1 cellular context compared by ENCODE assay signal in the genomic region with DNA sequence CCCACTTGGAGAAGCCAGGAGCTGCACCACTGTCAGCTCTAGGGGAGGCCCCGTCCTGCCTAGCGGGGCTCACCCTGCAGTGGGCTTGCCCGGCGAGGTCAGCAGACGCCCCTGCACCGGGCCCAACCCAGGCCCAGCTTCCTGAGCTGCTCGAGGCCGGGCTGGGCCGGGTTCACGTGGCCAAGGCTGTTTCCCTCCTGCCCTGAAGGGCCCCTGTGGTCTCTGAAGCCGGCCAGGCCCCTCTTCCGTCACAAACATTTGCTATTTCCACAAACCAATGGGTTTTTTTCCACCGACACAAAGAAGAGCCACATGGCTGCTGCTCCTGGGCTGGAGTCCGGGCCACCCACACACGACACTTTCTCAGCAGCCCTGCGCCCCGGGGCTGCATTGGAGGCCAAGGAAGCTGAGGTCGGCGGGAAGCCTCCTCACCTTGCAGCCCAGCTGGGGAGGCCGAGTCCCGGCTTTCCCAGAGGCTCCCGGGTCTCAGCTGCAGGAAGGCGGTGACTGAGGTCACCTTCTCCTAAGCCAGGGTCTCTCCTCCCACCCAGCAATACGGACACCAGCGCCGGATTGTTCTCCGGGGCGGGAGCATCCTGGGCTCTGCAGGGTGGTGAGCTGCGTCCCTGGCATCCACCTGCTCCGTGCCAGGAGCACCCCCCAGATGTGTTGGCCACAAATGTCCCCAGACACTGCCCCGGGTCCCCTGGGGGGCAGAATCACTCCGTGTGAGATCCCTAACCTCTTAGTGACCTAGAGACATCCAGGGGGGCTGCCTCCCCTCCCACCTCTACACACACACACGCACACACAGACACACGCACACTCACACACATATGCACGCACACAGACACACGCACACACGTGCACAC.
A peak's percentile ranks its signal among the peaks of the same experiment; 100 is the strongest.
TF ChIP-seq lines count a peak whose summit lies in the region.

No MANE protein-coding gene starts in this region.

TF ChIP-seq in HepG2, 621 proteins besides CTCF, POLR2A, EP300 and RAD21 (continued from another document and continues in another):
- TF ChIP-seq ZFP82 (CRISPR knock-in tag; IDR thresholded peaks at IDR 0.05; ENCODE audit: borderline replicate concordance), result no peak
- no peak for TF ChIP-seq ATF7 (IDR thresholded peaks at IDR 0.05)
- no peak for TF ChIP-seq ATF7 (CRISPR knock-in tag; IDR thresholded peaks at IDR 0.05)
- TF ChIP-seq ZNF75D (CRISPR knock-in tag; IDR thresholded peaks at IDR 0.05; ENCODE audit: borderline replicate concordance), result no peak
- TF ChIP-seq, protein P1, sequence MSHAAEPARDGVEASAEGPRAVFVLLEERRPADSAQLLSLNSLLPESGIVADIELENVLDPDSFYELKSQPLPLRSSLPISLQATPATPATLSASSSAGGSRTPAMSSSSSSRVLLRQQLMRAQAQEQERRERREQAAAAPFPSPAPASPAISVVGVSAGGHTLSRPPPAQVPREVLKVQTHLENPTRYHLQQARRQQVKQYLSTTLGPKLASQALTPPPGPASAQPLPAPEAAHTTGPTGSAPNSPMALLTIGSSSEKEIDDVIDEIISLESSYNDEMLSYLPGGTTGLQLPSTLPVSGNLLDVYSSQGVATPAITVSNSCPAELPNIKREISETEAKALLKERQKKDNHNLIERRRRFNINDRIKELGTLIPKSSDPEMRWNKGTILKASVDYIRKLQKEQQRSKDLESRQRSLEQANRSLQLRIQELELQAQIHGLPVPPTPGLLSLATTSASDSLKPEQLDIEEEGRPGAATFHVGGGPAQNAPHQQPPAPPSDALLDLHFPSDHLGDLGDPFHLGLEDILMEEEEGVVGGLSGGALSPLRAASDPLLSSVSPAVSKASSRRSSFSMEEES (CRISPR knock-in tag; IDR thresholded peaks at IDR 0.05), result peak; percentile 46; the same call in 1 of the 2 replicates
- TF ChIP-seq MATR3 (CRISPR knock-in tag; IDR thresholded peaks at IDR 0.05), result no peak
- TF ChIP-seq, protein P2, sequence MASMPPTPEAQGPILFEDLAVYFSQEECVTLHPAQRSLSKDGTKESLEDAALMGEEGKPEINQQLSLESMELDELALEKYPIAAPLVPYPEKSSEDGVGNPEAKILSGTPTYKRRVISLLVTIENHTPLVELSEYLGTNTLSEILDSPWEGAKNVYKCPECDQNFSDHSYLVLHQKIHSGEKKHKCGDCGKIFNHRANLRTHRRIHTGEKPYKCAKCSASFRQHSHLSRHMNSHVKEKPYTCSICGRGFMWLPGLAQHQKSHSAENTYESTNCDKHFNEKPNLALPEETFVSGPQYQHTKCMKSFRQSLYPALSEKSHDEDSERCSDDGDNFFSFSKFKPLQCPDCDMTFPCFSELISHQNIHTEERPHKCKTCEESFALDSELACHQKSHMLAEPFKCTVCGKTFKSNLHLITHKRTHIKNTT (CRISPR knock-in tag; IDR thresholded peaks at IDR 0.05), result no peak
- TF ChIP-seq ZNF292 (CRISPR knock-in tag; IDR thresholded peaks at IDR 0.05; ENCODE audit: borderline replicate concordance, low read depth), result no peak
- no peak for TF ChIP-seq STAT5B (CRISPR knock-in tag; IDR thresholded peaks at IDR 0.05)
- no peak for TF ChIP-seq FOXJ3 (CRISPR knock-in tag; IDR thresholded peaks at IDR 0.05; ENCODE audit: borderline replicate concordance)
- TF ChIP-seq, protein P3, sequence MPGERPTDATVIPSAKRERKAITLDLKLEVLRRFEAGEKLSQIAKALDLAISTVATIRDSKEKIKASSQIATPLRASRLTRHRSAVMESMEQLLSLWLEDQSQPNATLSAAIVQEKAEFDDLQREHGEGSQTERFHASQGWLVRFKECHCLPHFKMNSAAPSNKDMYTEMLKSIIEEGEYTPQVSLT (CRISPR knock-in tag; IDR thresholded peaks at IDR 0.05; ENCODE audit: borderline replicate concordance, low read depth), result no peak
- no peak for TF ChIP-seq ZKSCAN8 (CRISPR knock-in tag; IDR thresholded peaks at IDR 0.05; ENCODE audit: borderline replicate concordance)
- TF ChIP-seq IRF9 (CRISPR knock-in tag; IDR thresholded peaks at IDR 0.05; ENCODE audit: borderline replicate concordance), result no peak
- TF ChIP-seq LBX2 (CRISPR knock-in tag; IDR thresholded peaks at IDR 0.05; ENCODE audit: borderline replicate concordance), result 0 out of 2 replicates have a peak, but pooled peaks have one; percentile 16
- TF ChIP-seq CEBPB (IDR thresholded peaks at IDR 0.05; ENCODE audit: borderline replicate concordance, low read depth, low read length), result no peak
- TF ChIP-seq ZNF143 (CRISPR knock-in tag; IDR thresholded peaks at IDR 0.05), result peak; percentile 58
- TF ChIP-seq SMARCC2 (IDR thresholded peaks at IDR 0.05), result no peak
- TF ChIP-seq ARNT2 (CRISPR knock-in tag; IDR thresholded peaks at IDR 0.05; ENCODE audit: low read depth), result no peak
- 0 out of 2 replicates have a peak, but pooled peaks have one; percentile 41 for TF ChIP-seq ZNF598 (CRISPR knock-in tag; IDR thresholded peaks at IDR 0.05; ENCODE audit: borderline replicate concordance)
- TF ChIP-seq MED1 (CRISPR knock-in tag; IDR thresholded peaks at IDR 0.05), result peak; percentile 84
- no peak for TF ChIP-seq ARID4A (CRISPR knock-in tag; IDR thresholded peaks at IDR 0.05; ENCODE audit: borderline replicate concordance)
- TF ChIP-seq, protein P4, sequence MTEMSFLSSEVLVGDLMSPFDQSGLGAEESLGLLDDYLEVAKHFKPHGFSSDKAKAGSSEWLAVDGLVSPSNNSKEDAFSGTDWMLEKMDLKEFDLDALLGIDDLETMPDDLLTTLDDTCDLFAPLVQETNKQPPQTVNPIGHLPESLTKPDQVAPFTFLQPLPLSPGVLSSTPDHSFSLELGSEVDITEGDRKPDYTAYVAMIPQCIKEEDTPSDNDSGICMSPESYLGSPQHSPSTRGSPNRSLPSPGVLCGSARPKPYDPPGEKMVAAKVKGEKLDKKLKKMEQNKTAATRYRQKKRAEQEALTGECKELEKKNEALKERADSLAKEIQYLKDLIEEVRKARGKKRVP (CRISPR knock-in tag; IDR thresholded peaks at IDR 0.05), result no peak
- TF ChIP-seq PRDM4 (CRISPR knock-in tag; IDR thresholded peaks at IDR 0.05; ENCODE audit: borderline replicate concordance), result no peak
- TF ChIP-seq, protein P5, sequence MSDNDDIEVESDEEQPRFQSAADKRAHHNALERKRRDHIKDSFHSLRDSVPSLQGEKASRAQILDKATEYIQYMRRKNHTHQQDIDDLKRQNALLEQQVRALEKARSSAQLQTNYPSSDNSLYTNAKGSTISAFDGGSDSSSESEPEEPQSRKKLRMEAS (IDR thresholded peaks at IDR 0.05), result peak; percentile 92
- no peak for TF ChIP-seq KLF16 (CRISPR knock-in tag; IDR thresholded peaks at IDR 0.05)
- no peak for TF ChIP-seq NFYC (CRISPR knock-in tag; IDR thresholded peaks at IDR 0.05)
- no peak for TF ChIP-seq ZNF720 (CRISPR knock-in tag; IDR thresholded peaks at IDR 0.05)
- TF ChIP-seq, protein P6, sequence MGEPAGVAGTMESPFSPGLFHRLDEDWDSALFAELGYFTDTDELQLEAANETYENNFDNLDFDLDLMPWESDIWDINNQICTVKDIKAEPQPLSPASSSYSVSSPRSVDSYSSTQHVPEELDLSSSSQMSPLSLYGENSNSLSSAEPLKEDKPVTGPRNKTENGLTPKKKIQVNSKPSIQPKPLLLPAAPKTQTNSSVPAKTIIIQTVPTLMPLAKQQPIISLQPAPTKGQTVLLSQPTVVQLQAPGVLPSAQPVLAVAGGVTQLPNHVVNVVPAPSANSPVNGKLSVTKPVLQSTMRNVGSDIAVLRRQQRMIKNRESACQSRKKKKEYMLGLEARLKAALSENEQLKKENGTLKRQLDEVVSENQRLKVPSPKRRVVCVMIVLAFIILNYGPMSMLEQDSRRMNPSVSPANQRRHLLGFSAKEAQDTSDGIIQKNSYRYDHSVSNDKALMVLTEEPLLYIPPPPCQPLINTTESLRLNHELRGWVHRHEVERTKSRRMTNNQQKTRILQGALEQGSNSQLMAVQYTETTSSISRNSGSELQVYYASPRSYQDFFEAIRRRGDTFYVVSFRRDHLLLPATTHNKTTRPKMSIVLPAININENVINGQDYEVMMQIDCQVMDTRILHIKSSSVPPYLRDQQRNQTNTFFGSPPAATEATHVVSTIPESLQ (CRISPR knock-in tag; conservative IDR thresholded peaks at IDR 0.05), result no peak
- TF ChIP-seq, protein P7, sequence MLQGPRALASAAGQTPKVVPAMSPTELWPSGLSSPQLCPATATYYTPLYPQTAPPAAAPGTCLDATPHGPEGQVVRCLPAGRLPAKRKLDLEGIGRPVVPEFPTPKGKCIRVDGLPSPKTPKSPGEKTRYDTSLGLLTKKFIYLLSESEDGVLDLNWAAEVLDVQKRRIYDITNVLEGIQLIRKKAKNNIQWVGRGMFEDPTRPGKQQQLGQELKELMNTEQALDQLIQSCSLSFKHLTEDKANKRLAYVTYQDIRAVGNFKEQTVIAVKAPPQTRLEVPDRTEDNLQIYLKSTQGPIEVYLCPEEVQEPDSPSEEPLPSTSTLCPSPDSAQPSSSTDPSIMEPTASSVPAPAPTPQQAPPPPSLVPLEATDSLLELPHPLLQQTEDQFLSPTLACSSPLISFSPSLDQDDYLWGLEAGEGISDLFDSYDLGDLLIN (CRISPR knock-in tag; IDR thresholded peaks at IDR 0.05; ENCODE audit: borderline replicate concordance), result 0 out of 2 replicates have a peak, but pooled peaks have one; percentile 31
- TF ChIP-seq ZNF230 (CRISPR knock-in tag; IDR thresholded peaks at IDR 0.05), result no peak
- no peak for TF ChIP-seq ZNF816 (CRISPR knock-in tag; IDR thresholded peaks at IDR 0.05; ENCODE audit: borderline replicate concordance)
- 0 out of 2 replicates have a peak, but pooled peaks have one; percentile 28 for TF ChIP-seq RFXAP (CRISPR knock-in tag; IDR thresholded peaks at IDR 0.05; ENCODE audit: borderline replicate concordance)
- no peak for TF ChIP-seq ZBTB46 (CRISPR knock-in tag; IDR thresholded peaks at IDR 0.05; ENCODE audit: borderline replicate concordance)
- no peak for TF ChIP-seq KAT2B (IDR thresholded peaks at IDR 0.05; ENCODE audit: borderline replicate concordance, low read depth, low read length)
- no peak for TF ChIP-seq MIER3 (CRISPR knock-in tag; IDR thresholded peaks at IDR 0.05; ENCODE audit: borderline replicate concordance)
- TF ChIP-seq MXD4 (CRISPR knock-in tag; IDR thresholded peaks at IDR 0.05), result no peak
